1 cellular context compared by ENCODE assay signal in genomic region chr11:69350040-69350439, GRCh38.
A peak's percentile ranks its signal among the peaks of the same experiment; 100 is the strongest.
TF ChIP-seq lines count a peak whose summit lies in the region.

No MANE protein-coding gene starts in this region.

TF ChIP-seq in WTC11, 78 proteins besides CTCF, POLR2A, EP300 and RAD21 (continued from another document):
- no peak for TF ChIP-seq AFF4 (CRISPR knock-in tag; IDR thresholded peaks at IDR 0.05; ENCODE audit: borderline replicate concordance)
- peak; percentile 90 for TF ChIP-seq HMGA2 (CRISPR knock-in tag; IDR thresholded peaks at IDR 0.05)
